In the genomic region with DNA sequence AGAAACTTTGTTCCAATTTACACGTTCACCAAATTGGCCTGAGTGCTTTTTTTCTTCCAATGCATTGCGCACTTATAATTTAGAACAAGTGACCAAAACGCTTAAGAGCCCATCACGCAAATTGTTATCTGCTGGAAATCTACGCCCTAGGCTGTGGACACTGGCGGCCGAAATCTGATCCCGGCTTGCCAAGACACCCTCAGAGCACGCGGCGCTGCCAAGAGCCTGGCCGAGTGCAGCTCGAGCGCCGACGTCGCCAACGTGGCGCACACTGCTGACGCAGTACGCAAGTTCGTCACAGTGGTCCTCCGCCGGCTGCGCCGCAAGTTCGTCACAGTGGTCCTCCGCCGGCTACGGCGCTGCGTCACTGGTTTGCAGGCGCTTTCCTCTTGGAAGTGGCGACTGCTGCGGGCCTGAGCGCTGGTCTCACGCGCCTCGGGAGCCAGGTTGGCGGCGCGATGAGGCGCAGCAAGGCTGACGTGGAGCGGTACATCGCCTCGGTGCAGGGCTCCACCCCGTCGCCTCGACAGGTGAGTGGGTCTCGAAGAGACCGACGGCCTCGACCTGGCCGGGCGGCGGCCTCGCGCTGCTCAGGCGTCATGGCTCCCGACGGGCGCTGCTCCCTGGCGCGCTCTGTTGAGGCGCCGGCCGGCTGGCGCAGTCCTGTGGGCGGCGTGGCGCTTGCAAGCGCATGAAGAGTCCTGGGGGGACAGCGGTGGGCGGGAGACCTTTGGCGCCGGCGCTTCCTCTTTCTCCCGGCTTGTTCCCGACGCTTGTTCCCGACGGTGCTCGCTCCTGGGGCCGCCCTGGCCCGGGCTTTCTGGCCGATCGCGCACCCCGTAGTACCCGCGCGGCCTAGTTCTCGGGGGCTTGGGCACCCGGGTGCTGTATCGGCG, we compare ENCODE assay signal across 1 cellular context.
TF ChIP-seq lines count a peak whose summit lies in the region.

Gene RANBP2, plus strand, starts transcription at position 334 of the 896 bp plus-strand sequence. Its CDS starts 125 bp downstream, at position 459.

TF ChIP-seq in GM12878, 131 proteins besides CTCF, POLR2A, EP300 and RAD21 (continued from another document and continues in another):
- TF ChIP-seq USF1 (IDR thresholded peaks at IDR 0.05; ENCODE audit: borderline replicate concordance, extremely low read length, insufficient read depth, low read depth, low read length), result peak; percentile 41
- no peak for TF ChIP-seq RCOR1 (conservative IDR thresholded peaks at IDR 0.05; ENCODE audit: low read depth, low read length)
- peak; percentile 95 for TF ChIP-seq MXI1 (IDR thresholded peaks at IDR 0.05; ENCODE audit: low read depth, low read length)
- peak; percentile 74; the same call in 1 of the 2 replicates for TF ChIP-seq RB1 (IDR thresholded peaks at IDR 0.05; ENCODE audit: borderline replicate concordance)
- 0 out of 2 replicates have a peak, but pooled peaks have one; percentile 71 for TF ChIP-seq CBX5 (IDR thresholded peaks at IDR 0.05; ENCODE audit: low read depth)
- peak; percentile 82; the same call in 1 of the 2 replicates for TF ChIP-seq MLLT1 (IDR thresholded peaks at IDR 0.05)
- TF ChIP-seq, protein P1, sequence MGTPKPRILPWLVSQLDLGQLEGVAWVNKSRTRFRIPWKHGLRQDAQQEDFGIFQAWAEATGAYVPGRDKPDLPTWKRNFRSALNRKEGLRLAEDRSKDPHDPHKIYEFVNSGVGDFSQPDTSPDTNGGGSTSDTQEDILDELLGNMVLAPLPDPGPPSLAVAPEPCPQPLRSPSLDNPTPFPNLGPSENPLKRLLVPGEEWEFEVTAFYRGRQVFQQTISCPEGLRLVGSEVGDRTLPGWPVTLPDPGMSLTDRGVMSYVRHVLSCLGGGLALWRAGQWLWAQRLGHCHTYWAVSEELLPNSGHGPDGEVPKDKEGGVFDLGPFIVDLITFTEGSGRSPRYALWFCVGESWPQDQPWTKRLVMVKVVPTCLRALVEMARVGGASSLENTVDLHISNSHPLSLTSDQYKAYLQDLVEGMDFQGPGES (IDR thresholded peaks at IDR 0.05), result no peak
- TF ChIP-seq HDAC6 (IDR thresholded peaks at IDR 0.05; ENCODE audit: unreplicated experiment), result no peak
- no peak for TF ChIP-seq ZNF384 (IDR thresholded peaks at IDR 0.05; ENCODE audit: borderline replicate concordance, low read depth, low read length)
- TF ChIP-seq CHD1 (IDR thresholded peaks at IDR 0.05; ENCODE audit: low read depth, low read length), result no peak
- TF ChIP-seq, protein P2, sequence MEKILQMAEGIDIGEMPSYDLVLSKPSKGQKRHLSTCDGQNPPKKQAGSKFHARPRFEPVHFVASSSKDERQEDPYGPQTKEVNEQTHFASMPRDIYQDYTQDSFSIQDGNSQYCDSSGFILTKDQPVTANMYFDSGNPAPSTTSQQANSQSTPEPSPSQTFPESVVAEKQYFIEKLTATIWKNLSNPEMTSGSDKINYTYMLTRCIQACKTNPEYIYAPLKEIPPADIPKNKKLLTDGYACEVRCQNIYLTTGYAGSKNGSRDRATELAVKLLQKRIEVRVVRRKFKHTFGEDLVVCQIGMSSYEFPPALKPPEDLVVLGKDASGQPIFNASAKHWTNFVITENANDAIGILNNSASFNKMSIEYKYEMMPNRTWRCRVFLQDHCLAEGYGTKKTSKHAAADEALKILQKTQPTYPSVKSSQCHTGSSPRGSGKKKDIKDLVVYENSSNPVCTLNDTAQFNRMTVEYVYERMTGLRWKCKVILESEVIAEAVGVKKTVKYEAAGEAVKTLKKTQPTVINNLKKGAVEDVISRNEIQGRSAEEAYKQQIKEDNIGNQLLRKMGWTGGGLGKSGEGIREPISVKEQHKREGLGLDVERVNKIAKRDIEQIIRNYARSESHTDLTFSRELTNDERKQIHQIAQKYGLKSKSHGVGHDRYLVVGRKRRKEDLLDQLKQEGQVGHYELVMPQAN (conservative IDR thresholded peaks at IDR 0.05), result peak; percentile 65; the same call in 1 of the 2 replicates
- peak; percentile 100 for TF ChIP-seq CREB1 (IDR thresholded peaks at IDR 0.05; ENCODE audit: low read depth)
- TF ChIP-seq SMARCA5 (IDR thresholded peaks at IDR 0.05), result no peak; the same call in 1 of the 2 replicates
- TF ChIP-seq MYC (IDR thresholded peaks at IDR 0.05; ENCODE audit: insufficient read depth, insufficient read length, insufficient replicate concordance, low read length, severe bottlenecking), result peak; percentile 98
- no peak for TF ChIP-seq SREBF2 (IDR thresholded peaks at IDR 0.05; ENCODE audit: low read length)
- peak; percentile 98 for TF ChIP-seq NBN (IDR thresholded peaks at IDR 0.05)
- TF ChIP-seq CEBPB (IDR thresholded peaks at IDR 0.05; ENCODE audit: borderline replicate concordance in 1 of 2, low read depth in 2 of 2, low read length in 2 of 2), result no peak
- TF ChIP-seq ZBED1 (IDR thresholded peaks at IDR 0.05; ENCODE audit: borderline replicate concordance), result no peak; the same call in 1 of the 2 replicates
- TF ChIP-seq ZNF24 (IDR thresholded peaks at IDR 0.05), result peak; percentile 5; the same call in 1 of the 2 replicates
- no peak for TF ChIP-seq PRDM15 (CRISPR knock-in tag; IDR thresholded peaks at IDR 0.05)
- no peak for TF ChIP-seq ASH2L (IDR thresholded peaks at IDR 0.05; ENCODE audit: borderline replicate concordance, low read depth)
- peak; percentile 45; the same call in 1 of the 2 replicates for TF ChIP-seq RFX5 (IDR thresholded peaks at IDR 0.05; ENCODE audit: low read depth, low read length)
- TF ChIP-seq PAX5 (IDR thresholded peaks at IDR 0.05; ENCODE audit: borderline replicate concordance, low read depth, low read length), result peak; percentile 49; the same call in 1 of the 2 replicates
- no peak for TF ChIP-seq GABPA (IDR thresholded peaks at IDR 0.05; ENCODE audit: low read depth)
- peak; percentile 80 for TF ChIP-seq CHD2 (IDR thresholded peaks at IDR 0.05; ENCODE audit: borderline replicate concordance, low read depth, low read length)
- peak; percentile 66 for TF ChIP-seq HDGF (IDR thresholded peaks at IDR 0.05)
- TF ChIP-seq E4F1 (IDR thresholded peaks at IDR 0.05; ENCODE audit: borderline replicate concordance, partially characterized antibody), result no peak
- peak; percentile 79 for TF ChIP-seq GATAD2B (conservative IDR thresholded peaks at IDR 0.05; ENCODE audit: low read depth)
- TF ChIP-seq PBX3 (IDR thresholded peaks at IDR 0.05; ENCODE audit: insufficient replicate concordance, low read depth, low read length), result no peak
- TF ChIP-seq E2F8 (IDR thresholded peaks at IDR 0.05; ENCODE audit: low read depth, partially characterized antibody), result no peak
- peak; percentile 81 for TF ChIP-seq RUNX3 (IDR thresholded peaks at IDR 0.05; ENCODE audit: low read length)
- TF ChIP-seq, protein P3, sequence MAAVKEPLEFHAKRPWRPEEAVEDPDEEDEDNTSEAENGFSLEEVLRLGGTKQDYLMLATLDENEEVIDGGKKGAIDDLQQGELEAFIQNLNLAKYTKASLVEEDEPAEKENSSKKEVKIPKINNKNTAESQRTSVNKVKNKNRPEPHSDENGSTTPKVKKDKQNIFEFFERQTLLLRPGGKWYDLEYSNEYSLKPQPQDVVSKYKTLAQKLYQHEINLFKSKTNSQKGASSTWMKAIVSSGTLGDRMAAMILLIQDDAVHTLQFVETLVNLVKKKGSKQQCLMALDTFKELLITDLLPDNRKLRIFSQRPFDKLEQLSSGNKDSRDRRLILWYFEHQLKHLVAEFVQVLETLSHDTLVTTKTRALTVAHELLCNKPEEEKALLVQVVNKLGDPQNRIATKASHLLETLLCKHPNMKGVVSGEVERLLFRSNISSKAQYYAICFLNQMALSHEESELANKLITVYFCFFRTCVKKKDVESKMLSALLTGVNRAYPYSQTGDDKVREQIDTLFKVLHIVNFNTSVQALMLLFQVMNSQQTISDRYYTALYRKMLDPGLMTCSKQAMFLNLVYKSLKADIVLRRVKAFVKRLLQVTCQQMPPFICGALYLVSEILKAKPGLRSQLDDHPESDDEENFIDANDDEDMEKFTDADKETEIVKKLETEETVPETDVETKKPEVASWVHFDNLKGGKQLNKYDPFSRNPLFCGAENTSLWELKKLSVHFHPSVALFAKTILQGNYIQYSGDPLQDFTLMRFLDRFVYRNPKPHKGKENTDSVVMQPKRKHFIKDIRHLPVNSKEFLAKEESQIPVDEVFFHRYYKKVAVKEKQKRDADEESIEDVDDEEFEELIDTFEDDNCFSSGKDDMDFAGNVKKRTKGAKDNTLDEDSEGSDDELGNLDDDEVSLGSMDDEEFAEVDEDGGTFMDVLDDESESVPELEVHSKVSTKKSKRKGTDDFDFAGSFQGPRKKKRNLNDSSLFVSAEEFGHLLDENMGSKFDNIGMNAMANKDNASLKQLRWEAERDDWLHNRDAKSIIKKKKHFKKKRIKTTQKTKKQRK (IDR thresholded peaks at IDR 0.05; ENCODE audit: low read depth, low read length), result no peak
